In genomic region chr14:104218361-104219180, GRCh38 we compare ENCODE assay signal across 20 cellular contexts.
"Had no signal": no experiment of that assay in that cellular context is flagged by ENCODE, and none has a peak within 500 bp of the region (broad histone marks: within the 10 kb centered on the region; RNA-seq: fewer than 3 reads in every experiment).

No MANE protein-coding gene starts in this region.

- H3K27ac ChIP-seq: brain microvascular endothelial cell, coronary artery, ovary, thyroid gland, uterus had no signal

- H3K4me1 ChIP-seq: thyroid gland, uterus had no signal

- DNase-seq: activated CD4-positive, alpha-beta T cell treated with anti-CD3 and anti-CD28 coated beads, Interleukin-2, amount 10 ng/mL, durations not matched to agents 7 days and 5 days; activated CD8-positive, alpha-beta T cell treated with anti-CD3 and anti-CD28 coated beads, Interleukin-2, amount 10 ng/mL, durations not matched to agents 7 days and 5 days; activated naive CD4-positive, alpha-beta T cell treated with Interleukin-2 at 50 U/mL for 16 hours; activated naive CD8-positive, alpha-beta T cell treated with anti-CD3 and anti-CD28 coated beads, Interleukin-2, amount 50 U/mL, for 24 hours; activated T-cell treated with anti-CD3 and anti-CD28 coated beads, Interleukin-2, amount 50 U/mL, for 24 hours; anterior cingulate cortex; brain microvascular endothelial cell; erythroblast; foreskin melanocyte; hypothalamus; mesenchymal stem cell; naive thymus-derived CD4-positive, alpha-beta T cell; stimulated activated CD8-positive, alpha-beta memory T cell treated with anti-CD3 and anti-CD28 coated beads, Interleukin-4, amount 100 ng/mL, for 48 hours; stimulated activated naive CD4-positive, alpha-beta T cell; thyroid gland; uterus had no signal

- H3K9me3 ChIP-seq: ovary, thyroid gland, uterus had no signal

- H3K27me3 ChIP-seq: brain microvascular endothelial cell, ovary, thyroid gland, uterus had no signal

- H3K4me3 ChIP-seq: coronary artery, ovary, thyroid gland, uterus had no signal

- ATAC-seq: activated CD4-positive, CD25-positive, alpha-beta regulatory T cell treated with anti-CD3 and anti-CD28 coated beads, Interleukin-2, amount 50 U/mL, for 24 hours; activated CD8-positive, alpha-beta T cell treated with anti-CD3 and anti-CD28 coated beads, Interleukin-2, amount 10 ng/mL, durations not matched to agents 7 days and 5 days; activated naive CD8-positive, alpha-beta T cell treated with anti-CD3 and anti-CD28 coated beads, Interleukin-2, amount 50 U/mL, for 24 hours; left ventricle myocardium superior; naive thymus-derived CD4-positive, alpha-beta T cell had no signal

- H3K36me3 ChIP-seq: brain microvascular endothelial cell, ovary, thyroid gland, uterus had no signal
